Comparison of ENCODE assay signal across 9 cellular contexts in genomic region chr3:27253831-27254230, GRCh38.
DNase-seq lines count a peak whose midpoint lies in the region; ATAC-seq, FAIRE-seq and TF ChIP-seq lines count a peak whose summit lies in the region.
"Had no signal": no experiment of that assay in that cellular context is flagged by ENCODE, and none has a peak within 500 bp of the region (broad histone marks: within the 10 kb centered on the region; RNA-seq: fewer than 3 reads in every experiment).

No MANE protein-coding gene starts in this region.

- peak; percentile 1 for DNase-seq in stimulated activated CD4-positive, alpha-beta T cell treated with anti-CD3 and anti-CD28 coated beads, Interleukin-2, amount 100 ng/mL, for 48 hours
- no peak for DNase-seq in stimulated activated CD4-positive, alpha-beta T cell treated with anti-CD3 and anti-CD28 coated beads, Interleukin-4, amount 100 ng/mL, for 24 hours
- peak; percentile 40 for DNase-seq in H54 (ENCODE audit: insufficient read length, low spot score)
- peak; percentile 8 for DNase-seq in LNCaP clone FGC (ENCODE audit: low read depth)
- DNase-seq in activated naive CD8-positive, alpha-beta T cell treated with anti-CD3 and anti-CD28 coated beads for 36 hours = peak; percentile 13
- DNase-seq in keratinocyte (ENCODE audit: low read depth, low spot score) = peak; percentile 17
- no peak for DNase-seq in effector memory CD4-positive, alpha-beta T cell
- no peak for DNase-seq in natural killer cell treated with Interleukin-12 subunit alpha and Interleukin-12 subunit beta and Interleukin-15 and Interleukin-18, amount 100 ng/mL, for 72 hours (ENCODE audit: low spot score)

- dilution Hi-C loops in keratinocyte (cut with MboI; ENCODE audit: extremely low pct_ligation_motif_present, low sequenced_read_pairs) = loop anchor here (25.0 kb wide), 1 partner anchor 117 kb away; no protein-coding TSS in a partner anchor

- H3K9me3 ChIP-seq in keratinocyte (ENCODE audit: control insufficient read depth, low read depth, low read length) = no peaks in the 10 kb centered on the region
- H3K9me3 ChIP-seq in effector memory CD4-positive, alpha-beta T cell (ENCODE audit: control insufficient read depth, low read length) = no peaks in the 10 kb centered on the region

- H3K4me3 Mint-ChIP-seq in activated naive CD8-positive, alpha-beta T cell treated with anti-CD3 and anti-CD28 coated beads for 36 hours = no peak overlapping the region
- H3K4me3 Mint-ChIP-seq in natural killer cell treated with Interleukin-12 subunit alpha and Interleukin-12 subunit beta and Interleukin-15 and Interleukin-18, amount 100 ng/mL, for 72 hours = no peak overlapping the region

- peak; percentile 71 for TF ChIP-seq CTCF in LNCaP clone FGC (IDR thresholded peaks at IDR 0.05; ENCODE audit: control insufficient read depth, extremely low read depth, insufficient read depth)
- TF ChIP-seq CTCF in keratinocyte (optimal IDR thresholded peaks at IDR 0.05 in 1 of 3, IDR thresholded peaks at IDR 0.05 in 1 of 3, conservative IDR thresholded peaks at IDR 0.05 in 1 of 3; ENCODE audit: extremely low read depth in 1 of 3, insufficient read depth in 2 of 3, low read length in 3 of 3) = peak; percentile 59 to 75 (median 68)

- no peaks in the 10 kb centered on the region for H3K27me3 ChIP-seq in keratinocyte (ENCODE audit: control insufficient read depth, extremely low read depth, insufficient read depth, low read length)
- no peaks in the 10 kb centered on the region for H3K27me3 ChIP-seq in effector memory CD4-positive, alpha-beta T cell (replicated peaks; ENCODE audit: control insufficient read depth, insufficient read depth, low read length, poor library complexity, severe bottlenecking)

- no peak for TF ChIP-seq POLR2A in H54 (IDR thresholded peaks at IDR 0.05; ENCODE audit: low read depth, low read length)

- H3K9me1 ChIP-seq in keratinocyte (ENCODE audit: control insufficient read depth, extremely low read depth, insufficient read depth, low read length) = no peaks in the 10 kb centered on the region

- FAIRE-seq in H54 (lab: Jason Lieb, UNC) (peak; percentile 36), keratinocyte (lab: Jason Lieb, UNC) (peak; percentile 57)
- FAIRE-seq: islet of Langerhans had no signal

- H3K36me3 ChIP-seq in keratinocyte (ENCODE audit: control insufficient read depth in 2 of 2, extremely low read depth in 1 of 2, insufficient read depth in 2 of 2, low read length in 2 of 2) = no peaks in the 10 kb centered on the region
- H3K36me3 ChIP-seq in effector memory CD4-positive, alpha-beta T cell (ENCODE audit: control insufficient read depth, insufficient read depth, low read length) = no peaks in the 10 kb centered on the region

- H3K27ac ChIP-seq in keratinocyte (ENCODE audit: control insufficient read depth, insufficient read depth, low read length) = no peak overlapping the region
- H3K27ac ChIP-seq in effector memory CD4-positive, alpha-beta T cell (ENCODE audit: insufficient read depth, low read length, poor library complexity, severe bottlenecking) = no peak overlapping the region

- no peaks in the 10 kb centered on the region for H3K36me3 Mint-ChIP-seq in activated naive CD8-positive, alpha-beta T cell treated with anti-CD3 and anti-CD28 coated beads for 36 hours
- no peaks in the 10 kb centered on the region for H3K36me3 Mint-ChIP-seq in natural killer cell treated with Interleukin-12 subunit alpha and Interleukin-12 subunit beta and Interleukin-15 and Interleukin-18, amount 100 ng/mL, for 72 hours

- no peaks in the 10 kb centered on the region for H3K4me1 ChIP-seq in keratinocyte (ENCODE audit: control insufficient read depth, extremely low read depth, insufficient read depth, low read length)
- no peaks in the 10 kb centered on the region for H3K4me1 ChIP-seq in effector memory CD4-positive, alpha-beta T cell (ENCODE audit: control insufficient read depth, insufficient read depth, low read length, poor library complexity, severe bottlenecking)

- H3K27me3 Mint-ChIP-seq in activated naive CD8-positive, alpha-beta T cell treated with anti-CD3 and anti-CD28 coated beads for 36 hours = peaks cover 10% of the 10 kb centered on the region
- H3K27me3 Mint-ChIP-seq in natural killer cell treated with Interleukin-12 subunit alpha and Interleukin-12 subunit beta and Interleukin-15 and Interleukin-18, amount 100 ng/mL, for 72 hours = peaks cover 9 to 15% of the 10 kb centered on the region in 2 donors

- H3K4me3 ChIP-seq in LNCaP clone FGC (ENCODE audit: low read depth, low read length) = no peak overlapping the region
- H3K4me3 ChIP-seq in keratinocyte (ENCODE audit: control insufficient read depth in 2 of 3, extremely low read depth in 1 of 3, insufficient read depth in 2 of 3, low read depth in 1 of 3, low read length in 3 of 3) = no peak overlapping the region
- no peak overlapping the region for H3K4me3 ChIP-seq in effector memory CD4-positive, alpha-beta T cell (ENCODE audit: insufficient read depth, low read depth, low read length, poor library complexity, severe bottlenecking)

- no peaks in the 10 kb centered on the region for H4K20me1 ChIP-seq in keratinocyte (ENCODE audit: control insufficient read depth, extremely low read depth, insufficient read depth, low read length)

- no peaks in the 10 kb centered on the region for H3K4me1 Mint-ChIP-seq in activated naive CD8-positive, alpha-beta T cell treated with anti-CD3 and anti-CD28 coated beads for 36 hours
- no peaks in the 10 kb centered on the region for H3K4me1 Mint-ChIP-seq in natural killer cell treated with Interleukin-12 subunit alpha and Interleukin-12 subunit beta and Interleukin-15 and Interleukin-18, amount 100 ng/mL, for 72 hours (ENCODE audit: low read depth in 2 of 2)

- H3K79me2 ChIP-seq in keratinocyte (ENCODE audit: control insufficient read depth, insufficient read depth, low read length) = no peaks in the 10 kb centered on the region

- H3K9ac ChIP-seq in keratinocyte (ENCODE audit: control insufficient read depth, extremely low read depth, insufficient read depth, low read length) = no peak overlapping the region

- no peak overlapping the region for H3K4me2 ChIP-seq in keratinocyte (ENCODE audit: control insufficient read depth, extremely low read depth, insufficient read depth, low read depth, low read length)

- H3K27ac Mint-ChIP-seq in activated naive CD8-positive, alpha-beta T cell treated with anti-CD3 and anti-CD28 coated beads for 36 hours = no peak overlapping the region
- H3K27ac Mint-ChIP-seq in natural killer cell treated with Interleukin-12 subunit alpha and Interleukin-12 subunit beta and Interleukin-15 and Interleukin-18, amount 100 ng/mL, for 72 hours = no peak overlapping the region

- no peak overlapping the region for H2AFZ ChIP-seq in keratinocyte (ENCODE audit: control insufficient read depth, low read length)

- H3K9me3 Mint-ChIP-seq in activated naive CD8-positive, alpha-beta T cell treated with anti-CD3 and anti-CD28 coated beads for 36 hours = peaks cover under 1% of the 10 kb centered on the region
- peaks cover 5% of the 10 kb centered on the region for H3K9me3 Mint-ChIP-seq in natural killer cell treated with Interleukin-12 subunit alpha and Interleukin-12 subunit beta and Interleukin-15 and Interleukin-18, amount 100 ng/mL, for 72 hours

- ATAC-seq in natural killer cell treated with Interleukin-12 subunit alpha and Interleukin-12 subunit beta and Interleukin-15 and Interleukin-18, amount 100 ng/mL, for 72 hours = no peak

Comparison
In these comparisons a context has a peak if more than half of its experiments do, and no peak if none do; other contexts are left out.
1. DNase-seq: peak in stimulated activated CD4-positive, alpha-beta T cell treated with anti-CD3 and anti-CD28 coated beads, Interleukin-2, amount 100 ng/mL, for 48 hours (2 of 2), H54 (single experiment), LNCaP clone FGC (single experiment), activated naive CD8-positive, alpha-beta T cell treated with anti-CD3 and anti-CD28 coated beads for 36 hours (single experiment) and keratinocyte (single experiment); none in stimulated activated CD4-positive, alpha-beta T cell treated with anti-CD3 and anti-CD28 coated beads, Interleukin-4, amount 100 ng/mL, for 24 hours (single experiment), effector memory CD4-positive, alpha-beta T cell (0 of 3) and natural killer cell treated with Interleukin-12 subunit alpha and Interleukin-12 subunit beta and Interleukin-15 and Interleukin-18, amount 100 ng/mL, for 72 hours (single experiment).